20 cellular contexts compared by ENCODE assay signal in genomic region chr7:96253441-96253840, GRCh38.
"Had no signal": no experiment of that assay in that cellular context is flagged by ENCODE, and none has a peak within 500 bp of the region (broad histone marks: within the 10 kb centered on the region; RNA-seq: fewer than 3 reads in every experiment).

No MANE protein-coding gene starts in this region.

- ATAC-seq: esophagus mucosa; gastrocnemius medialis; heart right ventricle; lower lobe of right lung; naive thymus-derived CD4-positive, alpha-beta T cell; psoas muscle; stimulated activated naive B cell treated with anti-CD40 and anti-IgM and Interleukin-4, amounts not matched to agents 10 μg/mL and 1 μg/mL and 100 μg/mL, for 72 hours; stimulated activated naive CD8-positive, alpha-beta T cell treated with anti-CD3 and anti-CD28 coated beads, Interleukin-15, amount 100 ng/mL, for 72 hours had no signal

- DNase-seq: colonic mucosa; effector CD8-positive, alpha-beta T cell; gastrocnemius medialis; heart right ventricle; hypothalamus; kidney glomerular epithelial cell; left ventricle myocardium inferior; lower lobe of right lung; mesenchymal stem cell; naive thymus-derived CD4-positive, alpha-beta T cell; nephron progenitor cell; psoas muscle; sigmoid colon; stimulated activated CD4-positive, alpha-beta T cell treated with anti-CD3 and anti-CD28 coated beads, Interleukin-2, amount 100 ng/mL, for 24 hours; stimulated activated CD4-positive, alpha-beta T cell treated with anti-CD3 and anti-CD28 coated beads, Interleukin-4, amount 100 ng/mL, for 4 hours; stimulated activated naive B cell treated with anti-CD40 and anti-IgM and Interleukin-4, amounts not matched to agents 10 μg/mL and 1 μg/mL and 100 μg/mL, for 72 hours; stimulated activated naive CD8-positive, alpha-beta T cell treated with anti-CD3 and anti-CD28 coated beads, Interleukin-15, amount 100 ng/mL, for 72 hours; transverse colon had no signal

- FAIRE-seq: islet of Langerhans had no signal
